8 cellular contexts compared by ENCODE assay signal in the genomic region with DNA sequence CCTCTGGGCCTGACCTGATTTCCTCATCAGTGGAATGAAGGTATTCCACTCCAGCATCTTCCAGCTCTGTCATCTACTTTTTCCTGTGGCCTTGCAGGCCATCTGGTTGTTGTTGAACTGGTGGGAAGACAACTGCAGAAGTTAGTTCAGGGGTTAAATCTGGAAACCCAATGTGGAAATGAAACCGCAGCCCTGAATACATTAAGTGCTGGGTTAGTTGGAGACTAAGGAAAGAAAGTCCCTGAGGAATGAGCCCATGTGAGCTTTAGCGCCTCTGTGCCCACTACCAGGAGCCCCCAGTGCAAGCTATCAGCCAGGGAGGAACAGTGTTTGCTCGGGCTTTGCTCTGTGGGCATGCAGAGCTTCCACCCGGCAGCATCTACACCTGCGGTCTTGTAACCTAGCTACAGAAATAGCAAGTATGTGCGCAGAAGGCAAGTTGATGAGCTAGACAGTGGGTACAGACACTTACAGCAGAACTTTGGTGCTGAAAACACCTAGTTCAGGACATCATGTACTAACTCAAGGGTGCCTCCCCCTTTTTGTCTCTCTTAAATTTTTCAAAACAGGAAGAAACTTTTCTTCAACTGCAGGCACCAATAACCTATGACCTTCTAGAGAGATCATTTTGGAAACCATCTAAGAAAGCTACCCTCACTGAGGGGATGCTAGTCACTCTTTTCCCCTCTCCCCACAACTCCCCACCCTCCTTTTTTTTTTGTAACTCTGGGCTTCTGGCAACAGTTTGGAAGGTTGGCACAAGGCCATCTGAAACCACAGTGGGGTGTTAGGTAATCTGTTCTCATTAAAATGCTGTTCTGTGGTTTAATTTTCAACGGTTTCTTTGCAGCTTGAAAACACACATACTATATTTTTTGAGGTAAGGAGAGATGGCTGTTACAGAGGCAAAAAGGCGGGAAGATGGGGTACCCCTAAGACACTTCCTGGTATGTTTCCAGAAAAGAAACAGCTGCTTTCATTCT. TPM values are rescaled to one million over a fixed set of nuclear protein-coding genes. Genes with fewer than 3 reads are reported as not detected.
DNase-seq lines count a peak whose midpoint lies in the region; ATAC-seq and TF ChIP-seq lines count a peak whose summit lies in the region.

No MANE protein-coding gene starts in this region.

- peak overlapping the region; percentile 30 for H3K4me3 Mint-ChIP-seq in activated CD8-positive, alpha-beta T cell treated with anti-CD3 and anti-CD28 coated beads for 36 hours

- TF ChIP-seq CTCF in HEK293 (tag by site-specific recombination; IDR thresholded peaks at IDR 0.05) (no peak), upper lobe of right lung (IDR thresholded peaks at IDR 0.05) (no peak)
- no peak for TF ChIP-seq CTCF in activated CD8-positive, alpha-beta T cell treated with anti-CD3 and anti-CD28 coated beads for 36 hours (IDR thresholded peaks at IDR 0.05)

- H3K4me3 ChIP-seq in HEK293 (ENCODE audit: low read depth, low read length) (no peak overlapping the region), upper lobe of right lung (no peak overlapping the region)

- H3K27ac ChIP-seq in HEK293 (ENCODE audit: extremely low read depth, low read depth, low read length) (peak overlapping the region; percentile 34; the same call in 1 of the 2 replicates), upper lobe of right lung (peak overlapping the region; percentile 52)

- H3K27ac Mint-ChIP-seq in activated CD8-positive, alpha-beta T cell treated with anti-CD3 and anti-CD28 coated beads for 36 hours: peak overlapping the region; percentile 78

- ATAC-seq in GM18498 (IDR thresholded peaks at IDR 0.05; ENCODE audit: unreplicated experiment) (peak; percentile 61), left lobe of liver (peak; percentile 37), upper lobe of right lung (peak; percentile 80)
- ATAC-seq in activated CD8-positive, alpha-beta T cell treated with anti-CD3 and anti-CD28 coated beads for 36 hours: peak; percentile 64

- no peaks in the 10 kb centered on the region for H3K9me3 Mint-ChIP-seq in activated CD8-positive, alpha-beta T cell treated with anti-CD3 and anti-CD28 coated beads for 36 hours

- H3K27me3 Mint-ChIP-seq in activated CD8-positive, alpha-beta T cell treated with anti-CD3 and anti-CD28 coated beads for 36 hours: peaks cover 11% of the 10 kb centered on the region

- no peaks in the 10 kb centered on the region for H3K36me3 ChIP-seq in HEK293 (ENCODE audit: control insufficient read depth in 2 of 2, insufficient read depth in 1 of 2, low read length in 2 of 2)
- no peaks in the 10 kb centered on the region for H3K36me3 ChIP-seq in upper lobe of right lung

- CTCF ChIA-PET in HEK293 (lab: Yijun Ruan, JAX): interaction anchor here (0.6 kb wide), 1 partner anchor 18 kb away, joined by 3 read pairs; no protein-coding TSS in a partner anchor
- CTCF ChIA-PET in activated CD8-positive, alpha-beta T cell treated with anti-CD3 and anti-CD28 coated beads for 36 hours (lab: Charles Lee): interaction anchor here (0.8 to 2.1 kb wide), 13 partner anchors 11 to 245 kb away, joined by 3 to 11 read pairs (median 4); no protein-coding TSS in a partner anchor

- H3K9me3 ChIP-seq in HEK293 (ENCODE audit: control insufficient read depth, insufficient read depth, low read depth, low read length) (no peaks in the 10 kb centered on the region), upper lobe of right lung (no peaks in the 10 kb centered on the region)

- H3K4me1 ChIP-seq in HEK293 (ENCODE audit: control insufficient read depth, insufficient read depth, low read length) (peaks cover 16% of the 10 kb centered on the region), upper lobe of right lung (peaks cover 11% of the 10 kb centered on the region)

- H3K36me3 Mint-ChIP-seq in activated CD8-positive, alpha-beta T cell treated with anti-CD3 and anti-CD28 coated beads for 36 hours (ENCODE audit: low read depth): no peaks in the 10 kb centered on the region

- no peaks in the 10 kb centered on the region for H3K27me3 ChIP-seq in upper lobe of right lung

- POLR2A ChIA-PET in HEK293 (lab: Yijun Ruan, JAX): no interaction called here
- POLR2A ChIA-PET in activated CD8-positive, alpha-beta T cell treated with anti-CD3 and anti-CD28 coated beads for 36 hours (lab: Charles Lee): interaction anchor here (0.5 to 1.9 kb wide), 11 partner anchors 9 to 232 kb away, joined by 3 to 9 read pairs (median 3); partner anchors contain the start of gene CXCR4

- intact Hi-C loops in activated CD8-positive, alpha-beta T cell treated with anti-CD3 and anti-CD28 coated beads for 36 hours (cut with micrococcal nuclease): loop anchor here (2.0 to 5.0 kb wide), 2 partner anchors 191 to 227 kb away; no protein-coding TSS in a partner anchor
- intact Hi-C loops in upper lobe of right lung (cut with DNase I): no loop called here

- peak; percentile 10 for DNase-seq in NCI-H1105 (lab: John Stamatoyannopoulos, UW)
- DNase-seq in activated CD8-positive, alpha-beta T cell treated with anti-CD3 and anti-CD28 coated beads for 36 hours: peak; percentile 82
- DNase-seq in left lobe of liver (ENCODE audit: low spot score): no peak
- no peak for DNase-seq in upper lobe of right lung
- no peak for DNase-seq in NCI-H2029 treated with DMSO at 0.1 percent for 48 hours (lab: John Stamatoyannopoulos, UW)
- no peak for DNase-seq in 8988T

- peaks cover 93% of the 10 kb centered on the region for H3K4me1 Mint-ChIP-seq in activated CD8-positive, alpha-beta T cell treated with anti-CD3 and anti-CD28 coated beads for 36 hours (ENCODE audit: low read depth)

TF ChIP-seq in HEK293, 187 proteins besides CTCF, POLR2A, EP300 and RAD21:
- TF ChIP-seq FEZF1 (tag by site-specific recombination; IDR thresholded peaks at IDR 0.05) (no peak), KLF1 (tag by site-specific recombination; IDR thresholded peaks at IDR 0.05) (no peak), ZBTB44 (tag by site-specific recombination; IDR thresholded peaks at IDR 0.05) (0 out of 2 replicates have a peak, but pooled peaks have one; percentile 12), ZNF221 (tag by site-specific recombination; IDR thresholded peaks at IDR 0.05; ENCODE audit: borderline replicate concordance) (no peak), SCRT2 (tag by site-specific recombination; IDR thresholded peaks at IDR 0.05) (0 out of 2 replicates have a peak, but pooled peaks have one; percentile 10), PRDM10 (tag by site-specific recombination; IDR thresholded peaks at IDR 0.05) (0 out of 2 replicates have a peak, but pooled peaks have one; percentile 20), YY1 (tag by site-specific recombination; IDR thresholded peaks at IDR 0.05) (no peak), ZNF155 (tag by site-specific recombination; IDR thresholded peaks at IDR 0.05) (no peak), ZNF341 (tag by site-specific recombination; IDR thresholded peaks at IDR 0.05; ENCODE audit: low read depth) (no peak), ZFHX2 (tag by site-specific recombination; conservative IDR thresholded peaks at IDR 0.05) (no peak), ZNF426 (tag by site-specific recombination; IDR thresholded peaks at IDR 0.05) (no peak)
- TF ChIP-seq, protein P1, sequence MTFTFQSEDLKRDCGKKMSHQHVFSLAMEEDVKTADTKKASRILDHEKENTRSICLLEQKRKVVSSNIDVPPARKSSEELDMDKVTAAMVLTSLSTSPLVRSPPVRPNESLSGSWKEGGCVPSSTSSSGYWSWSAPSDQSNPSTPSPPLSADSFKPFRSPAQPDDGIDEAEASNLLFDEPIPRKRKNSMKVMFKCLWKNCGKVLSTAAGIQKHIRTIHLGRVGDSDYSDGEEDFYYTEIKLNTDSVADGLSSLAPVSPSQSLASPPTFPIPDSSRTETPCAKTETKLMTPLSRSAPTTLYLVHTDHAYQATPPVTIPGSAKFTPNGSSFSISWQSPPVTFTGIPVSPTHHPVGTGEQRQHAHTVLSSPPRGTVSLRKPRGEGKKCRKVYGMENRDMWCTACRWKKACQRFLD (tag by site-specific recombination; IDR thresholded peaks at IDR 0.05): no peak

RNA-seq across cellular contexts. Expression of gene CXCR4, which starts 18.3 kb away (rescaled TPM):
- 100 to 1,000 TPM in 1 of 2 experiments, 10 to 100 TPM in 1; 97.0 to 103 TPM for total RNA-seq in activated CD8-positive, alpha-beta T cell treated with anti-CD3 and anti-CD28 coated beads for 36 hours
- total RNA-seq in left lobe of liver: 2.0 TPM
- 45.2 TPM for total RNA-seq in upper lobe of right lung

Comparison
In these comparisons a context has a peak if more than half of its experiments do, and no peak if none do; other contexts are left out.
1. DNase-seq: peak in NCI-H1105 (single experiment) and activated CD8-positive, alpha-beta T cell treated with anti-CD3 and anti-CD28 coated beads for 36 hours (single experiment); none in left lobe of liver (single experiment), upper lobe of right lung (single experiment), NCI-H2029 treated with DMSO at 0.1 percent for 48 hours (single experiment) and 8988T (single experiment).
2. RNA of gene CXCR4, which starts 18.3 kb away (total RNA-seq): 97.0 to 103 TPM in activated CD8-positive, alpha-beta T cell treated with anti-CD3 and anti-CD28 coated beads for 36 hours and 45.2 TPM in upper lobe of right lung (single experiment); 2.0 TPM in left lobe of liver (single experiment); every median in the first group is over 10 times any median in the second.
3. Peak in every context shown above with its lines, with median percentiles within 50 percentile points of each other: ATAC-seq.